ENCODE assay signal across 21 cellular contexts in the genomic region with DNA sequence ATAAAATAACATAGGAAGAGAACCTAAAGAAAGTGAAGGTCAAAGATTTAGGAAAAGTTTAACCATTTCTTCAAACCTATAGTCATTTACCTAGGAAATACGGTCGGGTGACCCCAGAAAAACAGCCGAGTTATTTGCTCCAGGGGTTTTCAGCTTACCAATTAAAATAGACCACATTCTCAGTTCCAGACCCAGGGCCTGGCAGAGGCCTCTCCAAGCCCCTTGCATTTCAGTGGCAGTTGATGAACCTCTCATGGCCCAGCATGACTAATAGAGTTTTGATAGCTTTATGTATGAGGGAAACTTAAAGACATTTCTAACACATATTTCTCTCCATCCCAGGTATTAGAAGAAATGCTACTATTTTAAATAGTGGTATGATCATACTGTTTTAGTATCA.
DNase-seq lines count a peak whose midpoint lies in the region; ATAC-seq and TF ChIP-seq lines count a peak whose summit lies in the region.
"Had no signal": no experiment of that assay in that cellular context is flagged by ENCODE, and none has a peak within 500 bp of the region (broad histone marks: within the 10 kb centered on the region; RNA-seq: fewer than 3 reads in every experiment).

No MANE protein-coding gene starts in this region.

- POLR2A ChIA-PET in SK-N-SH (lab: Yijun Ruan, JAX) = no interaction called here

- no peak for TF ChIP-seq CTCF in SK-N-SH (IDR thresholded peaks at IDR 0.05)
- TF ChIP-seq CTCF in vagina (IDR thresholded peaks at IDR 0.05) = no peak

- H3F3A ChIP-seq in SK-N-SH (replicated peaks; ENCODE audit: insufficient read depth) = peaks cover 30% of the 10 kb centered on the region

- CTCF ChIA-PET in SK-N-SH (lab: Yijun Ruan, JAX) = no interaction called here

- intact Hi-C loops in vagina (cut with DNase I) = no loop called here

- peaks cover 17% of the 10 kb centered on the region; the same call in 1 of the 2 replicates for H3K79me2 ChIP-seq in SK-N-SH (ENCODE audit: insufficient read depth)

- no peaks in the 10 kb centered on the region for H3K9me2 ChIP-seq in SK-N-SH

- no peak overlapping the region for H2AFZ ChIP-seq in SK-N-SH (ENCODE audit: low read depth)

- TF ChIP-seq EP300 in SK-N-SH (IDR thresholded peaks at IDR 0.05; ENCODE audit: borderline replicate concordance in 1 of 2, low read depth in 1 of 2, low read length in 1 of 2) = no peak

- TF ChIP-seq RAD21 in SK-N-SH (IDR thresholded peaks at IDR 0.05; ENCODE audit: low read length) = no peak

- H3K36me3 ChIP-seq in SK-N-SH (replicated peaks in 1 of 2; ENCODE audit: control insufficient read depth in 1 of 2, insufficient read depth in 2 of 2, low read length in 1 of 2) (peaks cover 0 to 10% of the 10 kb centered on the region in 2 experiments), vagina (no peaks in the 10 kb centered on the region)
- H3K36me3 ChIP-seq: cardiac muscle cell had no signal

- no peak overlapping the region for H3K4me3 ChIP-seq in SK-N-SH (ENCODE audit: low read depth in 2 of 2, low read length in 1 of 2)
- no peak overlapping the region for H3K4me3 ChIP-seq in vagina
- H3K4me3 ChIP-seq: cardiac muscle cell, right atrium auricular region had no signal

- peak overlapping the region in 1 of 2 experiments; percentile 95; a peak in 1 of 4 replicates for H3K27ac ChIP-seq in SK-N-SH (ENCODE audit: low read depth in 2 of 2, low read length in 1 of 2)
- H3K27ac ChIP-seq in vagina = no peak overlapping the region
- H3K27ac ChIP-seq: 22Rv1, cardiac muscle cell, right atrium auricular region had no signal

- peaks cover 3 to 31% of the 10 kb centered on the region in 2 experiments; a peak in 3 of 4 replicates for H3K4me1 ChIP-seq in SK-N-SH (ENCODE audit: control insufficient read depth in 1 of 2, insufficient read depth in 2 of 2, low read depth in 1 of 2, low read length in 1 of 2)
- H3K4me1 ChIP-seq in vagina = no peaks in the 10 kb centered on the region

- H3K27me3 ChIP-seq in SK-N-SH (ENCODE audit: insufficient read depth) (no peaks in the 10 kb centered on the region), vagina (no peaks in the 10 kb centered on the region)
- H3K27me3 ChIP-seq: cardiac muscle cell, right atrium auricular region had no signal

- H3K9ac ChIP-seq in SK-N-SH = no peak overlapping the region

- TF ChIP-seq POLR2A in vagina (IDR thresholded peaks at IDR 0.05) = no peak

- no peak for ATAC-seq in SK-N-SH treated with all-trans-retinoic acid at 6 μM for 48 hours
- ATAC-seq in GM19463 (IDR thresholded peaks at IDR 0.05; ENCODE audit: unreplicated experiment) = no peak
- ATAC-seq: activated T-cell treated with anti-CD3 and anti-CD28 coated beads, Interleukin-2, amount 50 U/mL, for 72 hours; effector memory CD8-positive, alpha-beta T cell; left ventricle myocardium superior; natural killer cell treated with Interleukin-12 subunit alpha and Interleukin-12 subunit beta and Interleukin-15 and Interleukin-18, amount 100 ng/mL, for 72 hours had no signal

- no peak for DNase-seq in SK-N-SH
- peak; percentile 16 for DNase-seq in NCI-H226
- DNase-seq in left kidney (ENCODE audit: low read depth, low spot score) = peak; percentile 74
- no peak for DNase-seq in G401 (ENCODE audit: low spot score)
- DNase-seq in vagina (ENCODE audit: extremely low spot score in 2 of 2) = no peak
- DNase-seq in Ammon's horn (ENCODE audit: low spot score) = no peak
- DNase-seq: activated CD4-positive, alpha-beta memory T cell treated with anti-CD3 and anti-CD28 coated beads for 36 hours; activated naive CD8-positive, alpha-beta T cell treated with anti-CD3 and anti-CD28 coated beads, Interleukin-2, amount 10 ng/mL, durations not matched to agents 7 days and 5 days; activated T-cell treated with anti-CD3 and anti-CD28 coated beads, Interleukin-2, amount 50 U/mL, for 72 hours; CD4-positive, alpha-beta memory T cell; effector memory CD8-positive, alpha-beta T cell; left ventricle myocardium superior; MM.1S; NCI-H187 treated with DMSO at 0.1 percent for 48 hours; NCI-H510A treated with DMSO at 0.1 percent for 48 hours had no signal

- no peaks in the 10 kb centered on the region for H3K9me3 ChIP-seq in SK-N-SH
- no peaks in the 10 kb centered on the region for H3K9me3 ChIP-seq in vagina
- H3K9me3 ChIP-seq: right atrium auricular region had no signal

- 0 out of 2 replicates have a peak overlapping the region, but pooled peaks have one; percentile 17 for H3K4me2 ChIP-seq in SK-N-SH

- WGBS in SK-N-SH (ENCODE audit: low lambda C conversion rate) = 82% methylated on average over 3 of the region's 3 CpGs

- in situ Hi-C loops in G401 (cut with HindIII; ENCODE audit: low sequenced_read_pairs) = no loop called here

- H4K20me1 ChIP-seq in SK-N-SH (ENCODE audit: insufficient read depth) = no peaks in the 10 kb centered on the region

TF ChIP-seq in SK-N-SH, 30 proteins besides CTCF, POLR2A, EP300 and RAD21:
- TF ChIP-seq, protein P1, sequence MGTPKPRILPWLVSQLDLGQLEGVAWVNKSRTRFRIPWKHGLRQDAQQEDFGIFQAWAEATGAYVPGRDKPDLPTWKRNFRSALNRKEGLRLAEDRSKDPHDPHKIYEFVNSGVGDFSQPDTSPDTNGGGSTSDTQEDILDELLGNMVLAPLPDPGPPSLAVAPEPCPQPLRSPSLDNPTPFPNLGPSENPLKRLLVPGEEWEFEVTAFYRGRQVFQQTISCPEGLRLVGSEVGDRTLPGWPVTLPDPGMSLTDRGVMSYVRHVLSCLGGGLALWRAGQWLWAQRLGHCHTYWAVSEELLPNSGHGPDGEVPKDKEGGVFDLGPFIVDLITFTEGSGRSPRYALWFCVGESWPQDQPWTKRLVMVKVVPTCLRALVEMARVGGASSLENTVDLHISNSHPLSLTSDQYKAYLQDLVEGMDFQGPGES (IDR thresholded peaks at IDR 0.05; ENCODE audit: low read depth, low read length) = no peak
- TF ChIP-seq TEAD4 (IDR thresholded peaks at IDR 0.05; ENCODE audit: borderline replicate concordance, insufficient read depth) (no peak), FOSL2 (IDR thresholded peaks at IDR 0.05; ENCODE audit: borderline replicate concordance, low read depth) (no peak), TAF1 (IDR thresholded peaks at IDR 0.05; ENCODE audit: borderline replicate concordance, low read depth, low read length) (no peak), SIN3A (IDR thresholded peaks at IDR 0.05; ENCODE audit: borderline replicate concordance, low read depth, low read length) (no peak), GATA2 (CRISPR knock-in tag; IDR thresholded peaks at IDR 0.05) (no peak)
- TF ChIP-seq, protein P2, sequence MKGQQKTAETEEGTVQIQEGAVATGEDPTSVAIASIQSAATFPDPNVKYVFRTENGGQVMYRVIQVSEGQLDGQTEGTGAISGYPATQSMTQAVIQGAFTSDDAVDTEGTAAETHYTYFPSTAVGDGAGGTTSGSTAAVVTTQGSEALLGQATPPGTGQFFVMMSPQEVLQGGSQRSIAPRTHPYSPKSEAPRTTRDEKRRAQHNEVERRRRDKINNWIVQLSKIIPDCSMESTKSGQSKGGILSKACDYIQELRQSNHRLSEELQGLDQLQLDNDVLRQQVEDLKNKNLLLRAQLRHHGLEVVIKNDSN (IDR thresholded peaks at IDR 0.05; ENCODE audit: borderline replicate concordance, low read depth) = no peak

TF ChIP-seq in SK-N-SH treated with all-trans-retinoic acid at 6 μM for 48 hours, 23 proteins besides CTCF, POLR2A, EP300 and RAD21:
- no peak for TF ChIP-seq ISL1 (CRISPR knock-in tag; IDR thresholded peaks at IDR 0.05)
- TF ChIP-seq, protein P3, sequence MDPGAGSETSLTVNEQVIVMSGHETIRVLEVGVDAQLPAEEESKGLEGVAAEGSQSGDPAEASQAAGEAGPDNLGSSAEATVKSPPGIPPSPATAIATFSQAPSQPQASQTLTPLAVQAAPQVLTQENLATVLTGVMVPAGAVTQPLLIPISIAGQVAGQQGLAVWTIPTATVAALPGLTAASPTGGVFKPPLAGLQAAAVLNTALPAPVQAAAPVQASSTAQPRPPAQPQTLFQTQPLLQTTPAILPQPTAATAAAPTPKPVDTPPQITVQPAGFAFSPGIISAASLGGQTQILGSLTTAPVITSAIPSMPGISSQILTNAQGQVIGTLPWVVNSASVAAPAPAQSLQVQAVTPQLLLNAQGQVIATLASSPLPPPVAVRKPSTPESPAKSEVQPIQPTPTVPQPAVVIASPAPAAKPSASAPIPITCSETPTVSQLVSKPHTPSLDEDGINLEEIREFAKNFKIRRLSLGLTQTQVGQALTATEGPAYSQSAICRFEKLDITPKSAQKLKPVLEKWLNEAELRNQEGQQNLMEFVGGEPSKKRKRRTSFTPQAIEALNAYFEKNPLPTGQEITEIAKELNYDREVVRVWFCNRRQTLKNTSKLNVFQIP (CRISPR knock-in tag; IDR thresholded peaks at IDR 0.05; ENCODE audit: borderline replicate concordance, low read depth) = no peak
- TF ChIP-seq, protein P4, sequence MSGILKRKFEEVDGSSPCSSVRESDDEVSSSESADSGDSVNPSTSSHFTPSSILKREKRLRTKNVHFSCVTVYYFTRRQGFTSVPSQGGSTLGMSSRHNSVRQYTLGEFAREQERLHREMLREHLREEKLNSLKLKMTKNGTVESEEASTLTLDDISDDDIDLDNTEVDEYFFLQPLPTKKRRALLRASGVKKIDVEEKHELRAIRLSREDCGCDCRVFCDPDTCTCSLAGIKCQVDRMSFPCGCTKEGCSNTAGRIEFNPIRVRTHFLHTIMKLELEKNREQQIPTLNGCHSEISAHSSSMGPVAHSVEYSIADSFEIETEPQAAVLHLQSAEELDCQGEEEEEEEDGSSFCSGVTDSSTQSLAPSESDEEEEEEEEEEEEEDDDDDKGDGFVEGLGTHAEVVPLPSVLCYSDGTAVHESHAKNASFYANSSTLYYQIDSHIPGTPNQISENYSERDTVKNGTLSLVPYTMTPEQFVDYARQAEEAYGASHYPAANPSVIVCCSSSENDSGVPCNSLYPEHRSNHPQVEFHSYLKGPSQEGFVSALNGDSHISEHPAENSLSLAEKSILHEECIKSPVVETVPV (CRISPR knock-in tag; IDR thresholded peaks at IDR 0.05) = no peak
- no peak for TF ChIP-seq CSDC2 (CRISPR knock-in tag; IDR thresholded peaks at IDR 0.05)
- no peak for TF ChIP-seq TCF4 (CRISPR knock-in tag; IDR thresholded peaks at IDR 0.05; ENCODE audit: borderline replicate concordance)
- TF ChIP-seq ZC3H10 (CRISPR knock-in tag; IDR thresholded peaks at IDR 0.05) = no peak

Comparison
In these comparisons a context has a peak if more than half of its experiments do, and no peak if none do; other contexts are left out.
1. DNase-seq: peak in NCI-H226 (single experiment) and left kidney (single experiment); none in SK-N-SH (single experiment), G401 (single experiment), vagina (0 of 2) and Ammon's horn (single experiment).